In the genomic region with DNA sequence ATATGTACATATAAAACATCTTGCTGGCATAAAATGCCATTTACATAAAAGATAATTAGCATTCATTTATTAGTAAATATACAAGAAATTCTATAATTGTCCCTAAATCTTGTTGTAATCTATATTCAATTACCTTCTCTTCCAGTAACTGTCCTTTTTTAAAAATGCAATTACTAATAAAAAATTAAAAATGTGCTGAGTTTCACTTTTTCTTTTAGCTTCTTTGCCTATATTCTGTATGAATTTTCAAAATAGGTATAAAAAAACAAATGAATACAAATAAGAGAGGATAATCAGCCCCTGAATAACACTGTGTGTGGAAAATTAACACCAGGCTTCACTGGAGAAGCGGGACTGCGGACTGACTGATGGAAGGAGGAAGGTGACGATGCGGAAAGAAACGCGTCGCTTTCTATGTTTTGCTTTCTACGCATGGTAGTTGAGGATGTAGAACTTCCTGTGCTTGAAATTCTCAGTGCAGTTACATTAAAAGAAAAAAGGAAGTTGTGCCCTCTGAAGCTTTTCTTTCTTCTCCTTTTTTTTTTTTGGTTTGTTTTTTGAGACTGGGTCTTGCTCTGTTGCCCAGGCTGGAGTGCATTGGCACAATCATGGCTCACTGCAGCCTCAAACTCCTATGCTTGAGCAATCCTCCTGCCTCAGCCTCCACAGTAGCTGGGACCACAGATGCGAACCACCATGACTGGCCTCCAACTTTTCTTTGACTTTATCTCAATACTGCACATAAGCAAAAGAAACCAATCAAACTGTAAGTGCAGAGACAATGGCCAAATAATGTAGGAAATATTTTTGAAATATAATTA, we compare ENCODE assay signal across 8 cellular contexts. TPM values are rescaled to one million over a fixed set of nuclear protein-coding genes. Genes with fewer than 3 reads are reported as not detected.
DNase-seq lines count a peak whose midpoint lies in the region; ATAC-seq and TF ChIP-seq lines count a peak whose summit lies in the region.

No MANE protein-coding gene starts in this region.

- H3K9me3 Mint-ChIP-seq in activated B cell treated with CpG ODN at 0.5 μM for 24 hours, result peaks cover 2% of the 10 kb centered on the region
- no peaks in the 10 kb centered on the region for H3K9me3 Mint-ChIP-seq in natural killer cell treated with Interleukin-12 subunit alpha and Interleukin-12 subunit beta and Interleukin-15 and Interleukin-18, amount 100 ng/mL, for 72 hours

- peaks cover 28% of the 10 kb centered on the region for H3K27me3 Mint-ChIP-seq in activated B cell treated with CpG ODN at 0.5 μM for 24 hours
- H3K27me3 Mint-ChIP-seq in natural killer cell treated with Interleukin-12 subunit alpha and Interleukin-12 subunit beta and Interleukin-15 and Interleukin-18, amount 100 ng/mL, for 72 hours, result peaks cover 9 to 16% of the 10 kb centered on the region in 2 donors

- TF ChIP-seq EP300 in esophagus muscularis mucosa (IDR thresholded peaks at IDR 0.05), result no peak

- H3K4me1 Mint-ChIP-seq in activated B cell treated with CpG ODN at 0.5 μM for 24 hours, result peaks cover 20% of the 10 kb centered on the region
- H3K4me1 Mint-ChIP-seq in natural killer cell treated with Interleukin-12 subunit alpha and Interleukin-12 subunit beta and Interleukin-15 and Interleukin-18, amount 100 ng/mL, for 72 hours (ENCODE audit: low read depth in 2 of 2), result peaks cover 6 to 12% of the 10 kb centered on the region in 2 donors

- H3K27ac Mint-ChIP-seq in activated B cell treated with CpG ODN at 0.5 μM for 24 hours, result peak overlapping the region; percentile 46
- peak overlapping the region; percentile 56 to 71 for H3K27ac Mint-ChIP-seq in natural killer cell treated with Interleukin-12 subunit alpha and Interleukin-12 subunit beta and Interleukin-15 and Interleukin-18, amount 100 ng/mL, for 72 hours

- no peak for TF ChIP-seq POLR2A in esophagus muscularis mucosa (IDR thresholded peaks at IDR 0.05; ENCODE audit: low read depth)

- H3K27me3 ChIP-seq in BE2C, result 0 out of 2 replicates have a peak, but pooled peaks cover under 1% of the 10 kb centered on the region
- no peaks in the 10 kb centered on the region for H3K27me3 ChIP-seq in esophagus muscularis mucosa

- H3K27ac ChIP-seq in esophagus muscularis mucosa (replicated peaks in 1 of 4), result no peak overlapping the region

- no peaks in the 10 kb centered on the region for H3K36me3 Mint-ChIP-seq in activated B cell treated with CpG ODN at 0.5 μM for 24 hours (ENCODE audit: low read depth)
- H3K36me3 Mint-ChIP-seq in natural killer cell treated with Interleukin-12 subunit alpha and Interleukin-12 subunit beta and Interleukin-15 and Interleukin-18, amount 100 ng/mL, for 72 hours, result peaks cover 6% of the 10 kb centered on the region

- H3K4me3 Mint-ChIP-seq in activated B cell treated with CpG ODN at 0.5 μM for 24 hours, result peak overlapping the region; percentile 66
- H3K4me3 Mint-ChIP-seq in natural killer cell treated with Interleukin-12 subunit alpha and Interleukin-12 subunit beta and Interleukin-15 and Interleukin-18, amount 100 ng/mL, for 72 hours, result peak overlapping the region; percentile 86

- H3K4me3 ChIP-seq in BE2C (ENCODE audit: low read depth, low read length) (no peak overlapping the region), esophagus muscularis mucosa (no peak overlapping the region)

- intact Hi-C loops in activated B cell treated with CpG ODN at 0.5 μM for 24 hours (cut with micrococcal nuclease), result loop anchor here (1.0 kb wide), 1 partner anchor 8 kb away; no protein-coding TSS in a partner anchor
- intact Hi-C loops in esophagus muscularis mucosa (cut with DNase I), result loop anchor here (5.0 kb wide), 1 partner anchor 89 kb away; no protein-coding TSS in a partner anchor

- POLR2A ChIA-PET in activated B cell treated with CpG ODN at 0.5 μM for 24 hours (lab: Charles Lee), result interaction anchor here (0.6 to 1.0 kb wide), 2 partner anchors 8 to 39 kb away, joined by 3 to 5 read pairs; no protein-coding TSS in a partner anchor

- CTCF ChIA-PET in activated B cell treated with CpG ODN at 0.5 μM for 24 hours (lab: Charles Lee), result no interaction called here

- no peak for DNase-seq in activated B cell treated with CpG ODN at 0.5 μM for 24 hours
- no peak for DNase-seq in natural killer cell treated with Interleukin-12 subunit alpha and Interleukin-12 subunit beta and Interleukin-15 and Interleukin-18, amount 100 ng/mL, for 72 hours (ENCODE audit: low spot score)
- DNase-seq in NCI-H187 (lab: John Stamatoyannopoulos, UW), result no peak
- no peak for DNase-seq in BE2C
- no peak for DNase-seq in NCI-H2107 treated with DMSO at 0.1 percent for 48 hours (lab: John Stamatoyannopoulos, UW; ENCODE audit: unreplicated experiment)
- DNase-seq in esophagus muscularis mucosa (ENCODE audit: extremely low spot score), result no peak

- no peak for TF ChIP-seq CTCF in activated B cell treated with CpG ODN at 0.5 μM for 24 hours (IDR thresholded peaks at IDR 0.05)
- TF ChIP-seq CTCF in BE2C (IDR thresholded peaks at IDR 0.05; ENCODE audit: low read depth, low read length), result no peak
- TF ChIP-seq CTCF in esophagus muscularis mucosa (IDR thresholded peaks at IDR 0.05), result no peak

- H3K4me1 ChIP-seq in BE2C (peaks cover 4% of the 10 kb centered on the region; the same call in 1 of the 2 replicates), esophagus muscularis mucosa (peaks cover 2 to 22% (median 15%) of the 10 kb centered on the region in 4 donors)

- 71% methylated on average over 9 of the region's 9 CpGs for WGBS in esophagus muscularis mucosa

- H3K9me3 ChIP-seq in BE2C, result no peaks in the 10 kb centered on the region
- H3K9me3 ChIP-seq in esophagus muscularis mucosa, result no peaks in the 10 kb centered on the region

- ATAC-seq in GM19035 (IDR thresholded peaks at IDR 0.05; ENCODE audit: unreplicated experiment), result peak; percentile 90
- ATAC-seq in HG03103 (IDR thresholded peaks at IDR 0.05; ENCODE audit: low read depth, unreplicated experiment), result peak; percentile 71
- peak; percentile 96 for ATAC-seq in activated B cell treated with CpG ODN at 0.5 μM for 24 hours (ENCODE audit: low read depth)
- ATAC-seq in natural killer cell treated with Interleukin-12 subunit alpha and Interleukin-12 subunit beta and Interleukin-15 and Interleukin-18, amount 100 ng/mL, for 72 hours, result peak in 1 of 2 donors; percentile 53

- no peaks in the 10 kb centered on the region for H3K36me3 ChIP-seq in BE2C
- H3K36me3 ChIP-seq in esophagus muscularis mucosa, result no peaks in the 10 kb centered on the region

RNA-seq across cellular contexts. Expression of gene ZMYND11, which starts 7.4 kb away (rescaled TPM):
- total RNA-seq in activated B cell treated with CpG ODN at 0.5 μM for 24 hours (24.4 and 25.6 TPM in 2 replicates), esophagus muscularis mucosa (100 to 1,000 TPM; 132 to 145 (median 139) TPM)
- 10 to 100 TPM; 21.4 to 30.0 TPM for total RNA-seq in natural killer cell treated with Interleukin-12 subunit alpha and Interleukin-12 subunit beta and Interleukin-15 and Interleukin-18, amount 100 ng/mL, for 72 hours
- polyA plus RNA-seq in BE2C (2012; ENCODE audit: insufficient read depth, insufficient read length, low read depth), result 30.0 TPM
